ENCODE assay signal across 39 cellular contexts in genomic region chr3:115488410-115488809, GRCh38.
"Had no signal": no experiment of that assay in that cellular context is flagged by ENCODE, and none has a peak within 500 bp of the region (broad histone marks: within the 10 kb centered on the region; RNA-seq: fewer than 3 reads in every experiment).

No MANE protein-coding gene starts in this region.

- H3K4me3 ChIP-seq: cardiac muscle cell had no signal

- ATAC-seq: activated CD4-positive, alpha-beta T cell treated with anti-CD3 and anti-CD28 coated beads for 36 hours; activated CD4-positive, CD25-positive, alpha-beta regulatory T cell treated with anti-CD3 and anti-CD28 coated beads, Interleukin-2, amount 50 U/mL, for 24 hours; activated CD8-positive, alpha-beta memory T cell treated with anti-CD3 and anti-CD28 coated beads, Interleukin-2, amount 10 ng/mL, durations not matched to agents 7 days and 5 days; activated CD8-positive, alpha-beta T cell treated with anti-CD3 and anti-CD28 coated beads, Interleukin-2, amount 10 ng/mL, durations not matched to agents 7 days and 5 days; activated naive CD8-positive, alpha-beta T cell treated with anti-CD3 and anti-CD28 coated beads, Interleukin-2, amount 50 U/mL, for 24 hours; WTC11 had no signal

- H3K36me3 Mint-ChIP-seq: activated CD8-positive, alpha-beta memory T cell treated with anti-CD3 and anti-CD28 coated beads, Interleukin-2, amount 10 ng/mL, durations not matched to agents 7 days and 5 days; activated naive CD4-positive, alpha-beta T cell treated with anti-CD3 and anti-CD28 coated beads, Interleukin-2, amount 10 ng/mL, durations not matched to agents 7 days and 5 days; activated naive CD4-positive, alpha-beta T cell treated with anti-CD3 and anti-CD28 coated beads, Interleukin-2, amount 50 U/mL, for 24 hours; activated naive CD8-positive, alpha-beta T cell; activated naive CD8-positive, alpha-beta T cell treated with anti-CD3 and anti-CD28 coated beads, Interleukin-2, amount 10 ng/mL, durations not matched to agents 7 days and 5 days; brain; WTC11 had no signal

- H3K4me3 Mint-ChIP-seq: activated CD4-positive, alpha-beta memory T cell treated with anti-CD3 and anti-CD28 coated beads, Interleukin-2, amount 10 ng/mL, durations not matched to agents 7 days and 5 days; activated CD4-positive, alpha-beta T cell treated with anti-CD3 and anti-CD28 coated beads for 36 hours; activated CD4-positive, alpha-beta T cell treated with anti-CD3 and anti-CD28 coated beads, Interleukin-2, amount 10 ng/mL, durations not matched to agents 7 days and 5 days; activated CD8-positive, alpha-beta memory T cell treated with anti-CD3 and anti-CD28 coated beads, Interleukin-2, amount 10 ng/mL, durations not matched to agents 7 days and 5 days; activated CD8-positive, alpha-beta T cell treated with anti-CD3 and anti-CD28 coated beads, Interleukin-2, amount 10 ng/mL, durations not matched to agents 7 days and 5 days; activated naive CD4-positive, alpha-beta T cell treated with anti-CD3 and anti-CD28 coated beads, Interleukin-2, amount 10 ng/mL, durations not matched to agents 7 days and 5 days; activated naive CD4-positive, alpha-beta T cell treated with anti-CD3 and anti-CD28 coated beads, Interleukin-2, amount 50 U/mL, for 24 hours; activated naive CD8-positive, alpha-beta T cell; activated naive CD8-positive, alpha-beta T cell treated with anti-CD3 and anti-CD28 coated beads, Interleukin-2, amount 10 ng/mL, durations not matched to agents 7 days and 5 days; activated naive CD8-positive, alpha-beta T cell treated with anti-CD3 and anti-CD28 coated beads, Interleukin-2, amount 50 U/mL, for 24 hours; activated T-cell treated with anti-CD3 and anti-CD28 coated beads, Interleukin-2, amount 50 U/mL, for 24 hours; brain; central memory CD8-positive, alpha-beta T cell; T-helper 1 cell treated with Interleukin-12 subunit alpha and Interleukin-12 subunit beta and Interleukin-4 antibody, amounts not matched to agents 30 μg/mL and 1 μg/mL, for 36 hours; T-helper 2 cell treated with Interferon-gamma antibody and Interleukin-4, amounts not matched to agents 5 μg/mL and 100 μg/mL, for 36 hours; WTC11 had no signal

- FAIRE-seq: bronchial epithelial cell, TTC549 had no signal

- H3K36me3 ChIP-seq: cardiac muscle cell had no signal

- H3K27ac Mint-ChIP-seq: activated CD4-positive, alpha-beta memory T cell treated with anti-CD3 and anti-CD28 coated beads, Interleukin-2, amount 10 ng/mL, durations not matched to agents 7 days and 5 days; activated CD4-positive, alpha-beta T cell treated with anti-CD3 and anti-CD28 coated beads for 36 hours; activated CD4-positive, alpha-beta T cell treated with anti-CD3 and anti-CD28 coated beads, Interleukin-2, amount 10 ng/mL, durations not matched to agents 7 days and 5 days; activated CD8-positive, alpha-beta memory T cell treated with anti-CD3 and anti-CD28 coated beads, Interleukin-2, amount 10 ng/mL, durations not matched to agents 7 days and 5 days; activated CD8-positive, alpha-beta T cell treated with anti-CD3 and anti-CD28 coated beads, Interleukin-2, amount 10 ng/mL, durations not matched to agents 7 days and 5 days; activated naive CD4-positive, alpha-beta T cell treated with anti-CD3 and anti-CD28 coated beads, Interleukin-2, amount 10 ng/mL, durations not matched to agents 7 days and 5 days; activated naive CD4-positive, alpha-beta T cell treated with anti-CD3 and anti-CD28 coated beads, Interleukin-2, amount 50 U/mL, for 24 hours; activated naive CD8-positive, alpha-beta T cell; activated naive CD8-positive, alpha-beta T cell treated with anti-CD3 and anti-CD28 coated beads, Interleukin-2, amount 10 ng/mL, durations not matched to agents 7 days and 5 days; activated naive CD8-positive, alpha-beta T cell treated with anti-CD3 and anti-CD28 coated beads, Interleukin-2, amount 50 U/mL, for 24 hours; activated T-cell treated with anti-CD3 and anti-CD28 coated beads, Interleukin-2, amount 50 U/mL, for 24 hours; activated T-helper 2 cell treated with anti-CD3 and anti-CD28 coated beads, Interferon-gamma antibody, Interleukin-2, Interleukin-4, amounts not matched to agents 10 μg/mL and 5 μg/mL and 100 μg/mL, durations not matched to agents 14 hours and 24 hours and 36 hours; T-helper 1 cell treated with Interleukin-12 subunit alpha and Interleukin-12 subunit beta and Interleukin-4 antibody, amounts not matched to agents 30 μg/mL and 1 μg/mL, for 36 hours; T-helper 2 cell treated with Interferon-gamma antibody and Interleukin-4, amounts not matched to agents 5 μg/mL and 100 μg/mL, for 36 hours; WTC11 had no signal

- H3K27me3 Mint-ChIP-seq: brain had no signal

- DNase-seq: activated CD4-positive, alpha-beta memory T cell treated with anti-CD3 and anti-CD28 coated beads, Interleukin-2, amount 10 ng/mL, durations not matched to agents 7 days and 5 days; activated CD4-positive, alpha-beta T cell treated with anti-CD3 and anti-CD28 coated beads for 1 hour; activated CD4-positive, alpha-beta T cell treated with anti-CD3 and anti-CD28 coated beads for 36 hours; activated CD4-positive, alpha-beta T cell treated with anti-CD3 and anti-CD28 coated beads for 48 hours; activated CD4-positive, alpha-beta T cell treated with anti-CD3 and anti-CD28 coated beads, Interleukin-2, amount 10 ng/mL, durations not matched to agents 7 days and 5 days; activated CD4-positive, alpha-beta T cell treated with anti-CD3 and anti-CD28 coated beads, Interleukin-2, amount 50 U/mL, for 48 hours; activated CD4-positive, CD25-positive, alpha-beta regulatory T cell; activated CD8-positive, alpha-beta memory T cell treated with anti-CD3 and anti-CD28 coated beads for 24 hours; activated CD8-positive, alpha-beta memory T cell treated with anti-CD3 and anti-CD28 coated beads, Interleukin-2, amount 10 ng/mL, durations not matched to agents 7 days and 5 days; activated CD8-positive, alpha-beta memory T cell treated with anti-CD3 and anti-CD28 coated beads, Interleukin-2, amount 50 U/mL, for 48 hours; activated CD8-positive, alpha-beta T cell treated with anti-CD3 and anti-CD28 coated beads, Interleukin-2, amount 10 ng/mL, durations not matched to agents 7 days and 5 days; activated effector memory CD4-positive, alpha-beta T cell treated with Interleukin-2 at 50 U/mL for 16 hours; activated gamma-delta T cell; activated naive CD4-positive, alpha-beta T cell treated with anti-CD3 and anti-CD28 coated beads, Interleukin-2, amount 10 ng/mL, durations not matched to agents 7 days and 5 days; activated naive CD4-positive, alpha-beta T cell treated with Interleukin-2 at 50 U/mL for 16 hours; activated naive CD8-positive, alpha-beta T cell treated with anti-CD3 and anti-CD28 coated beads, Interleukin-2, amount 10 ng/mL, durations not matched to agents 7 days and 5 days; activated naive CD8-positive, alpha-beta T cell treated with anti-CD3 and anti-CD28 coated beads, Interleukin-2, amount 50 U/mL, for 24 hours; activated T-cell treated with anti-CD3 and anti-CD28 coated beads, Interleukin-2, amount 50 U/mL, for 24 hours; activated T-cell treated with anti-CD3 and anti-CD28 coated beads, Interleukin-2, amount 50 U/mL, for 48 hours; amygdala; anterior cingulate cortex; caudate nucleus; cerebellar nuclear complex; T-helper 1 cell; T-helper 2 cell; T-helper 9 cell had no signal

- H3K27me3 ChIP-seq: cardiac muscle cell had no signal

- H3K4me1 Mint-ChIP-seq: activated CD4-positive, alpha-beta memory T cell treated with anti-CD3 and anti-CD28 coated beads, Interleukin-2, amount 10 ng/mL, durations not matched to agents 7 days and 5 days; activated CD4-positive, alpha-beta T cell treated with anti-CD3 and anti-CD28 coated beads for 36 hours; activated CD4-positive, alpha-beta T cell treated with anti-CD3 and anti-CD28 coated beads, Interleukin-2, amount 10 ng/mL, durations not matched to agents 7 days and 5 days; activated CD8-positive, alpha-beta memory T cell treated with anti-CD3 and anti-CD28 coated beads, Interleukin-2, amount 10 ng/mL, durations not matched to agents 7 days and 5 days; activated naive CD4-positive, alpha-beta T cell treated with anti-CD3 and anti-CD28 coated beads, Interleukin-2, amount 10 ng/mL, durations not matched to agents 7 days and 5 days; activated naive CD4-positive, alpha-beta T cell treated with anti-CD3 and anti-CD28 coated beads, Interleukin-2, amount 50 U/mL, for 24 hours; activated naive CD8-positive, alpha-beta T cell treated with anti-CD3 and anti-CD28 coated beads, Interleukin-2, amount 10 ng/mL, durations not matched to agents 7 days and 5 days; activated naive CD8-positive, alpha-beta T cell treated with anti-CD3 and anti-CD28 coated beads, Interleukin-2, amount 50 U/mL, for 24 hours; central memory CD8-positive, alpha-beta T cell had no signal

- H3K9me3 Mint-ChIP-seq: activated CD4-positive, alpha-beta memory T cell treated with anti-CD3 and anti-CD28 coated beads, Interleukin-2, amount 10 ng/mL, durations not matched to agents 7 days and 5 days; activated CD4-positive, alpha-beta T cell treated with anti-CD3 and anti-CD28 coated beads, Interleukin-2, amount 10 ng/mL, durations not matched to agents 7 days and 5 days; activated naive CD4-positive, alpha-beta T cell treated with anti-CD3 and anti-CD28 coated beads, Interleukin-2, amount 10 ng/mL, durations not matched to agents 7 days and 5 days; activated naive CD4-positive, alpha-beta T cell treated with anti-CD3 and anti-CD28 coated beads, Interleukin-2, amount 50 U/mL, for 24 hours; activated naive CD8-positive, alpha-beta T cell treated with anti-CD3 and anti-CD28 coated beads, Interleukin-2, amount 10 ng/mL, durations not matched to agents 7 days and 5 days; activated naive CD8-positive, alpha-beta T cell treated with anti-CD3 and anti-CD28 coated beads, Interleukin-2, amount 50 U/mL, for 24 hours; activated T-cell treated with anti-CD3 and anti-CD28 coated beads, Interleukin-2, amount 50 U/mL, for 24 hours; activated T-helper 2 cell treated with anti-CD3 and anti-CD28 coated beads, Interferon-gamma antibody, Interleukin-2, Interleukin-4, amounts not matched to agents 10 μg/mL and 5 μg/mL and 100 μg/mL, durations not matched to agents 14 hours and 24 hours and 36 hours; central memory CD8-positive, alpha-beta T cell; T-helper 1 cell treated with Interleukin-12 subunit alpha and Interleukin-12 subunit beta and Interleukin-4 antibody, amounts not matched to agents 30 μg/mL and 1 μg/mL, for 36 hours; T-helper 2 cell treated with Interferon-gamma antibody and Interleukin-4, amounts not matched to agents 5 μg/mL and 100 μg/mL, for 36 hours; WTC11 had no signal

- H3K27ac ChIP-seq: cardiac muscle cell, VCaP had no signal
